In genomic region chr10:124377101-124377500, GRCh38 we compare ENCODE assay signal across 8 cellular contexts.
"Had no signal": no experiment of that assay in that cellular context is flagged by ENCODE, and none has a peak within 500 bp of the region (broad histone marks: within the 10 kb centered on the region; RNA-seq: fewer than 3 reads in every experiment).

No MANE protein-coding gene starts in this region.

- H3K4me3 ChIP-seq: GM23248 had no signal

- H3K4me2 ChIP-seq: KMS-11 had no signal

- DNase-seq: GM23248, GOT3, H9, HCEC 1CT, KBM-7 had no signal

- ATAC-seq: HepG2 had no signal

- H3K9ac ChIP-seq: GM23248, KMS-11 had no signal

- H3K27ac ChIP-seq: GM23248, HL-60, KMS-11 had no signal
